ENCODE assay signal across 8 cellular contexts in the genomic region with DNA sequence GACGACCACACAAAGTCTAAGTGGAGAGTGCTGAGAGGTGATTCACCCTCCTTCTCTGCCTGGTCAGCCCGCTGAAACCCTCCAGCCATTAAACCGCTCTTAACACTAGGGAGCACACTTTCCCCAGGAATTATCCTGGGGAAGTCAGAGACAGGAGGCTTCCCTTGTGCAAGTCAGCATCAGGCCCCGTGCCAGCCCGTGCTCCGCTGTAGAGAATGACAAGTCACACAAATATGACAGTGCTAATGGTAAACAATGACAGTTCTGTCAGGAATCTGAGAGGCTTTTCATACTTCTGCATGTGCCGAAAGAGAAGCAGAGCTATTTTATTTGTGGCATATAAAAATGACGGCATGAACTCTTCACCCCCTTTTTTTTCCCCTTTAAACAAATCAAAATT.
DNase-seq lines count a peak whose midpoint lies in the region; ATAC-seq and TF ChIP-seq lines count a peak whose summit lies in the region.

No MANE protein-coding gene starts in this region.

- no peaks in the 10 kb centered on the region for H3K9me3 ChIP-seq in heart left ventricle

- H3K36me3 Mint-ChIP-seq in WTC11 = no peaks in the 10 kb centered on the region

- H3K4me3 Mint-ChIP-seq in WTC11 = no peak overlapping the region

- intact Hi-C loops in heart left ventricle (cut with DNase I) = loop anchor here in 2 of 10 donors (2.0 to 10.0 kb wide), 2 partner anchors 34 to 692 kb away; no protein-coding TSS in a partner anchor

- H3K4me3 ChIP-seq in heart left ventricle = peak overlapping the region in 4 of 12 donors; percentile 7 to 29 (median 20)

- TF ChIP-seq CTCF in WTC11 (IDR thresholded peaks at IDR 0.05) = peak; percentile 20; the same call in 1 of the 2 replicates
- TF ChIP-seq CTCF in heart left ventricle (IDR thresholded peaks at IDR 0.05) = peak in 10 of 12 donors; percentile 8 to 63 (median 48)

- no peaks in the 10 kb centered on the region for H3K36me3 ChIP-seq in heart left ventricle

- peak overlapping the region; percentile 45; the same call in 1 of the 2 replicates for H3K27ac Mint-ChIP-seq in WTC11

- H3K9me3 Mint-ChIP-seq in WTC11 = no peaks in the 10 kb centered on the region

- DNase-seq in ELR (ENCODE audit: low read depth) = peak; percentile 86
- DNase-seq in NCI-H146 treated with DMSO at 0.1 percent for 48 hours (lab: John Stamatoyannopoulos, UW; ENCODE audit: unreplicated experiment) = peak; percentile 84
- DNase-seq in WTC11 (ENCODE audit: low spot score) = peak; percentile 65
- DNase-seq in heart left ventricle = peak; percentile 64 to 89 (median 87)
- DNase-seq in pons (ENCODE audit: low spot score) = peak; percentile 94
- no peak for DNase-seq in activated effector memory CD4-positive, alpha-beta T cell treated with Interleukin-2 at 50 U/mL for 16 hours

- ATAC-seq in WTC11 (peak; percentile 100), heart left ventricle (peak; percentile 92 to 100 (median 96)), GM18517 (IDR thresholded peaks at IDR 0.05; ENCODE audit: unreplicated experiment) (no peak), HG03342 (IDR thresholded peaks at IDR 0.05; ENCODE audit: unreplicated experiment) (no peak)

- 1 to 3% (median 2%) methylated on average over 8 of the region's 8 CpGs for WGBS in heart left ventricle, 4 donors

- POLR2A ChIA-PET in WTC11 (lab: Charles Lee) = no interaction called here

- no peak overlapping the region for H3K27ac ChIP-seq in heart left ventricle

- peaks cover 3% of the 10 kb centered on the region; the same call in 1 of the 2 replicates for H3K4me1 Mint-ChIP-seq in WTC11

- no peaks in the 10 kb centered on the region for H3K27me3 Mint-ChIP-seq in WTC11 (ENCODE audit: low read depth)

- TF ChIP-seq POLR2A in heart left ventricle (IDR thresholded peaks at IDR 0.05) = no peak

- H3K27me3 ChIP-seq in heart left ventricle = no peaks in the 10 kb centered on the region

- CTCF ChIA-PET in WTC11 (lab: Charles Lee) = interaction anchor here (2.3 kb wide), 1 partner anchor 689 kb away, joined by 6 read pairs; no protein-coding TSS in a partner anchor

- H3K4me1 ChIP-seq in heart left ventricle = peaks cover 0 to 6% (median 0%) of the 10 kb centered on the region in 12 donors

TF ChIP-seq in WTC11, 78 proteins besides CTCF, POLR2A, EP300 and RAD21:
- peak; percentile 46; the same call in 1 of the 2 replicates for TF ChIP-seq SP1 (CRISPR knock-in tag; conservative IDR thresholded peaks at IDR 0.05)
- no peak for TF ChIP-seq ERG (CRISPR knock-in tag; IDR thresholded peaks at IDR 0.05)

Comparison
In these comparisons a context has a peak if more than half of its experiments do, and no peak if none do; other contexts are left out.
1. ATAC-seq: peak in WTC11 (single experiment) and heart left ventricle (4 of 4); none in GM18517 (single experiment) and HG03342 (single experiment).